8 cellular contexts compared by ENCODE assay signal in genomic region chr12:59149995-59150642, GRCh38.
A peak's percentile ranks its signal among the peaks of the same experiment; 100 is the strongest.
DNase-seq lines count a peak whose midpoint lies in the region; ATAC-seq, FAIRE-seq and TF ChIP-seq lines count a peak whose summit lies in the region.

No MANE protein-coding gene starts in this region.

- H3K27ac ChIP-seq in RWPE2 (ENCODE audit: poor library complexity, severe bottlenecking): no peak overlapping the region
- H3K27ac ChIP-seq in effector memory CD4-positive, alpha-beta T cell (ENCODE audit: insufficient read depth, low read length, poor library complexity, severe bottlenecking): no peak overlapping the region

- H3K9me3 ChIP-seq in RWPE2 (ENCODE audit: severe bottlenecking): no peaks in the 10 kb centered on the region
- H3K9me3 ChIP-seq in effector memory CD4-positive, alpha-beta T cell (ENCODE audit: control insufficient read depth, low read length): no peaks in the 10 kb centered on the region

- H3K36me3 ChIP-seq in RWPE2 (ENCODE audit: low read depth): no peaks in the 10 kb centered on the region
- no peaks in the 10 kb centered on the region for H3K36me3 ChIP-seq in effector memory CD4-positive, alpha-beta T cell (ENCODE audit: control insufficient read depth, insufficient read depth, low read length)

- H3K4me3 ChIP-seq in AG10803 (ENCODE audit: low read length) (no peak overlapping the region), NB4 (ENCODE audit: low read depth, low read length) (no peak overlapping the region), RWPE2 (ENCODE audit: severe bottlenecking) (no peak overlapping the region)
- H3K4me3 ChIP-seq in effector memory CD4-positive, alpha-beta T cell (ENCODE audit: insufficient read depth, low read depth, low read length, poor library complexity, severe bottlenecking): no peak overlapping the region

- ATAC-seq in GM18502 (IDR thresholded peaks at IDR 0.05; ENCODE audit: poor library complexity, unreplicated experiment): peak; percentile 100
- ATAC-seq in HG02759 (IDR thresholded peaks at IDR 0.05; ENCODE audit: unreplicated experiment): peak; percentile 100
- ATAC-seq in RWPE2 (ENCODE audit: low read depth): peak; percentile 84

- peak; percentile 100 for TF ChIP-seq CTCF in AG10803 (conservative IDR thresholded peaks at IDR 0.05; ENCODE audit: low read length)
- TF ChIP-seq CTCF in NB4 (IDR thresholded peaks at IDR 0.05; ENCODE audit: low read depth, low read length): peak; percentile 94
- peak; percentile 98 for TF ChIP-seq CTCF in RWPE2 (IDR thresholded peaks at IDR 0.05; ENCODE audit: poor library complexity, severe bottlenecking)

- no peaks in the 10 kb centered on the region for H3K27me3 ChIP-seq in RWPE2 (ENCODE audit: insufficient read depth, poor library complexity, severe bottlenecking)
- H3K27me3 ChIP-seq in effector memory CD4-positive, alpha-beta T cell (replicated peaks; ENCODE audit: control insufficient read depth, insufficient read depth, low read length, poor library complexity, severe bottlenecking): no peaks in the 10 kb centered on the region

- H3K4me1 ChIP-seq in RWPE2 (ENCODE audit: insufficient read depth, poor library complexity, severe bottlenecking): peaks cover 1% of the 10 kb centered on the region
- H3K4me1 ChIP-seq in effector memory CD4-positive, alpha-beta T cell (ENCODE audit: control insufficient read depth, insufficient read depth, low read length, poor library complexity, severe bottlenecking): no peaks in the 10 kb centered on the region

- FAIRE-seq in endometrium (lab: Jason Lieb, UNC): peak; percentile 91

- peak; percentile 86 for DNase-seq in AG10803 (ENCODE audit: low read depth)
- peak; percentile 78 for DNase-seq in NB4 (ENCODE audit: low read depth)
- DNase-seq in RWPE2 (ENCODE audit: low spot score): no peak
- peak; percentile 50 for DNase-seq in middle frontal gyrus (ENCODE audit: extremely low spot score, low spot score)
- no peak for DNase-seq in effector memory CD4-positive, alpha-beta T cell

- TF ChIP-seq POLR2A in NB4 (IDR thresholded peaks at IDR 0.05; ENCODE audit: extremely low read depth, insufficient read length): no peak

Comparison
In these comparisons a context has a peak if more than half of its experiments do, and no peak if none do; other contexts are left out.
1. DNase-seq: peak in AG10803 (single experiment), NB4 (single experiment) and middle frontal gyrus (single experiment); none in RWPE2 (single experiment) and effector memory CD4-positive, alpha-beta T cell (0 of 3).
2. Peak in every context shown above with its lines, with median percentiles within 50 percentile points of each other: CTCF ChIP-seq and ATAC-seq.